In the genomic region with DNA sequence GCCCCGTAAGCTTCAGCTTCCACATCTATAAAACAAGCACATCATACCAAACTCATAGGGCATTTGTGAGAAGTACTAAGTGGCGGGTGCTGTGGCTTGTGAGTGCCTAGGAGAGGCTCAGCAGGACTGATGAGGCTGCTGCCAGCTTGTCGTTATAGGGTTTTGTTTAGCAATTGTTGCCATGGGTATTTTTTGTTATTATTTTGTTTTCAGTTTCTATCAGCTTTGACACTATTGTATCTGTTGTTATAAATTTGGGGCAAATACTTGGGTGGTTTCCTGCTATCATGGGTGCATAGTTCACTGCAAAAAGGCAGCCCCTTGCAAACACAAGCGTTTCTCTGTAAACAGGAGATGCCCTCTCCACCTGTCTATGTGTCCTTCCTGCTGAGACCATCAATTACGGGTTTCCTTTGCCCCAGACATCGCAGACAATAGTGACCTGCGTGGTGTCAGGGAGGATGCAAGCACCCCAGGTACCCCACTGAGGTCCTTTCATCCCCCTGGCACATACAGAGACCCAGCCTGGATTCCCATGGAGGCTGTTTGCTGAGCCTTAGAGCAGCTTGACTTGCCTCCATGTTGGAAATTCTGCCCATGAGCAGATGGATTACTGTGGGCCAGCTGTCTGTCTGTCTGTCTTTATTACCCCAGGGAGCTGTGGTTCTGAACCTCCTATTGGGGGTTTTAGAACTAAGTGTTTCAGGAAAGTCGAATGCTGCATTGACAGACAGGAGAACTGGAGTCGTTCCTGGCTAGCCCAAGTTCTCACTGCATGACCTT, we compare ENCODE assay signal across 8 cellular contexts. TPM values are rescaled to one million over a fixed set of nuclear protein-coding genes. Genes with fewer than 3 reads are reported as not detected.
DNase-seq lines count a peak whose midpoint lies in the region; ATAC-seq and TF ChIP-seq lines count a peak whose summit lies in the region.

No MANE protein-coding gene starts in this region.

- H3K4me3 ChIP-seq in uterus (no peak overlapping the region), trophoblast cell (ENCODE audit: low read depth, low read length) (no peak overlapping the region)

- peak; percentile 34 for DNase-seq in activated CD4-positive, CD25-positive, alpha-beta regulatory T cell treated with anti-CD3 and anti-CD28 coated beads, Interleukin-2, amount 50 U/mL, for 16 hours (ENCODE audit: low read depth, low spot score)
- no peak for DNase-seq in activated CD4-positive, CD25-positive, alpha-beta regulatory T cell treated with anti-CD3 and anti-CD28 coated beads, Interleukin-2, amount 50 U/mL, for 72 hours
- peak; percentile 99 for DNase-seq in NCI-H69 (lab: John Stamatoyannopoulos, UW)
- DNase-seq in stimulated activated naive CD8-positive, alpha-beta T cell treated with anti-CD3 and anti-CD28 coated beads, Interleukin-15, Interleukin-2, amounts not matched to agents 100 U/mL and 50 U/mL, for 24 hours: no peak
- no peak for DNase-seq in NCI-H1048 (lab: John Stamatoyannopoulos, UW)
- no peak for DNase-seq in uterus
- DNase-seq in trophoblast cell: no peak

- H3K27me3 ChIP-seq in uterus: no peaks in the 10 kb centered on the region
- H3K27me3 ChIP-seq in trophoblast cell (ENCODE audit: insufficient read depth, low read length): no peaks in the 10 kb centered on the region

- no peak overlapping the region for H2BK120ac ChIP-seq in trophoblast cell (ENCODE audit: insufficient read depth, low read length, poor library complexity)

- ATAC-seq in stimulated activated naive CD8-positive, alpha-beta T cell treated with anti-CD3 and anti-CD28 coated beads, Interleukin-15, Interleukin-2, amounts not matched to agents 100 U/mL and 50 U/mL, for 24 hours: peak; percentile 5

- no peak for TF ChIP-seq POLR2A in uterus (IDR thresholded peaks at IDR 0.05)

- H3K18ac ChIP-seq in trophoblast cell (ENCODE audit: low read length): no peak overlapping the region

- H3K14ac ChIP-seq in trophoblast cell (ENCODE audit: low read length): no peak overlapping the region

- H3K9me3 ChIP-seq in uterus (no peaks in the 10 kb centered on the region), trophoblast cell (ENCODE audit: insufficient read depth, low read depth, low read length) (no peaks in the 10 kb centered on the region)

- no peak overlapping the region for H3K27ac ChIP-seq in uterus
- no peak overlapping the region for H3K27ac ChIP-seq in trophoblast cell (ENCODE audit: low read depth, low read length)

- H2AFZ ChIP-seq in trophoblast cell (ENCODE audit: insufficient read depth, low read length, poor library complexity): no peak overlapping the region

- intact Hi-C loops in uterus (cut with DNase I; ENCODE audit: low total_unique reads): no loop called here

- no peak overlapping the region for H3K9ac ChIP-seq in trophoblast cell (ENCODE audit: low read length)

- no peak overlapping the region for H4K8ac ChIP-seq in trophoblast cell (ENCODE audit: low read depth, low read length)

- H4K12ac ChIP-seq in trophoblast cell (ENCODE audit: low read depth, low read length): no peak overlapping the region

- H2BK12ac ChIP-seq in trophoblast cell (ENCODE audit: low read length): no peak overlapping the region

- no peak overlapping the region for H2AK5ac ChIP-seq in trophoblast cell (ENCODE audit: low read length)

- H3K4me1 ChIP-seq in uterus (no peaks in the 10 kb centered on the region), trophoblast cell (ENCODE audit: control insufficient read depth in 1 of 2, insufficient read depth in 2 of 2, low read length in 2 of 2) (peaks cover 3% of the 10 kb centered on the region in 2 experiments)

- peaks cover 4% of the 10 kb centered on the region for H3K79me2 ChIP-seq in trophoblast cell (ENCODE audit: control insufficient read depth, insufficient read depth, low read length, poor library complexity)

- peaks cover 88% of the 10 kb centered on the region for H3K4me1 Mint-ChIP-seq in activated naive CD8-positive, alpha-beta T cell (ENCODE audit: low read depth)

- peak overlapping the region; percentile 66 for H3K4me3 Mint-ChIP-seq in activated naive CD8-positive, alpha-beta T cell

- no peaks in the 10 kb centered on the region for H3K27me3 Mint-ChIP-seq in activated naive CD8-positive, alpha-beta T cell

- H3K23ac ChIP-seq in trophoblast cell (ENCODE audit: low read length): no peak overlapping the region

- no peak overlapping the region for H3K4ac ChIP-seq in trophoblast cell (ENCODE audit: low read depth, low read length)

- H3K36me3 ChIP-seq in uterus (no peaks in the 10 kb centered on the region), trophoblast cell (ENCODE audit: control insufficient read depth in 1 of 2, insufficient read depth in 2 of 2, low read length in 2 of 2) (no peaks in the 10 kb centered on the region)

- H2BK5ac ChIP-seq in trophoblast cell (ENCODE audit: low read depth, low read length, poor library complexity): no peak overlapping the region

- H3K9me3 Mint-ChIP-seq in activated naive CD8-positive, alpha-beta T cell (ENCODE audit: low read depth): no peaks in the 10 kb centered on the region

- H3K4me2 ChIP-seq in trophoblast cell (ENCODE audit: low read length): no peak overlapping the region

- H3K36me3 Mint-ChIP-seq in activated naive CD8-positive, alpha-beta T cell: no peaks in the 10 kb centered on the region

- no peak for TF ChIP-seq CTCF in uterus (IDR thresholded peaks at IDR 0.05)

- WGBS in trophoblast cell (ENCODE audit: extremely low coverage, insufficient coverage, insufficient read length): no CpG with 5 or more reads among the region's 9 CpGs

- no peaks in the 10 kb centered on the region for H3K79me1 ChIP-seq in trophoblast cell (ENCODE audit: low read length)

- H4K91ac ChIP-seq in trophoblast cell (ENCODE audit: low read depth, low read length): no peak overlapping the region

- H3K27ac Mint-ChIP-seq in activated naive CD8-positive, alpha-beta T cell: peak overlapping the region; percentile 94

RNA-seq across cellular contexts. Expression of gene CCDC167, which starts 3.2 kb away (rescaled TPM):
- 10 to 100 TPM in 2 of 4 donors, 1 to 10 TPM in 1, not detected in 1; 8.7 to 47.6 (median 18.5) TPM for total RNA-seq in uterus
- 81.3 and 88.4 TPM in 2 replicates for polyA plus RNA-seq in trophoblast cell (2013)

Comparison
In these comparisons a context has a peak if more than half of its experiments do, and no peak if none do; other contexts are left out.
1. DNase-seq: peak in activated CD4-positive, CD25-positive, alpha-beta regulatory T cell treated with anti-CD3 and anti-CD28 coated beads, Interleukin-2, amount 50 U/mL, for 16 hours (single experiment) and NCI-H69 (single experiment); none in activated CD4-positive, CD25-positive, alpha-beta regulatory T cell treated with anti-CD3 and anti-CD28 coated beads, Interleukin-2, amount 50 U/mL, for 72 hours (single experiment), stimulated activated naive CD8-positive, alpha-beta T cell treated with anti-CD3 and anti-CD28 coated beads, Interleukin-15, Interleukin-2, amounts not matched to agents 100 U/mL and 50 U/mL, for 24 hours (single experiment), NCI-H1048 (single experiment), uterus (0 of 2) and trophoblast cell (0 of 2).